ENCODE assay signal across 24 cellular contexts in the genomic region with DNA sequence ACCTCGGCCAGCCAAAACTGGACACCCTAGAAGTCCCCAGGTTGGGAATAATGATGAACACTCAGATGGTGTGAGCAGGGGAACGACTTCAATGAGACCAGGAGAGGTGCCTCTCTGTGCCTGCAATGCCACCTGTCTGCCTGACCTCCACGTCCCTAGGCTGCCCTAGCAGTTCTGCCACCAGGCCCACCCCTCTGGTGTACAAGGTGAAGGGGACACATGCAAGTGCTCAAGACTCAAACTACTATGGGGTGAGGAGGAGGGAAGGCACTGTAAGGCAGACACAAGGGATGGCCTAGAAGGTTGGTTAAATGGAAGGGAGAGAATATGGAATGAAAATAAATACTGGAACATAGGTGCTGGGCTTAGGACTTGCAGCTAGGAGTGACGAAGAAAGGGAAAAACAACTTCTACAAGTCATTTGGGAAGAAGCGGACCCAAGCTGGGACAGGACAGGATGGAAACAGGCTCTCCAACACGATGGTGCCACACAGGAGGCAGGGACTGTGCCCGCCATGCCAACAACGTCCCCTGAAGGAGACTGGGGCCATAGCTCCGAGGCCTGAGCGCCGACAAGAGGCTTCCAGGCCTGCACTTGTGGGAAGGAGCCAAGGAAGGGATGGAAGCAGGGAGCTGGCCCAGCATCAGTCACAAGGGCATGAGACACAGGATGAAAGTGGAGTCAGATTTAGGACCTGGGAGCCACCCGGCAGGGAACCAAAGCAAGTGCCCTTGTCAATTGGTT. TPM values are rescaled to one million over a fixed set of nuclear protein-coding genes. Genes with fewer than 3 reads are reported as not detected.
DNase-seq lines count a peak whose midpoint lies in the region; ATAC-seq, FAIRE-seq and TF ChIP-seq lines count a peak whose summit lies in the region.
"Had no signal": no experiment of that assay in that cellular context is flagged by ENCODE, and none has a peak within 500 bp of the region (broad histone marks: within the 10 kb centered on the region; RNA-seq: fewer than 3 reads in every experiment).

No MANE protein-coding gene starts in this region.

- peaks cover 0 to 3% of the 10 kb centered on the region in 2 experiments; a peak in 1 of 4 replicates for H3K79me1 ChIP-seq in IMR-90 (ENCODE audit: low read depth in 1 of 2, low read length in 2 of 2)

- no peaks in the 10 kb centered on the region for H3K4me1 Mint-ChIP-seq in brain
- H3K4me1 Mint-ChIP-seq: IgD-negative memory B cell had no signal

- no peak overlapping the region for H3K18ac ChIP-seq in IMR-90 (ENCODE audit: low read depth, low read length)

- no peak for DNase-seq in IMR-90
- DNase-seq in urothelium cell line (ENCODE audit: low spot score) = no peak
- no peak for DNase-seq in NCI-H2227 treated with DMSO at 0.1 percent for 48 hours (lab: John Stamatoyannopoulos, UW)
- DNase-seq: CD4-positive, CD25-positive, alpha-beta regulatory T cell; EL; HCEC 1CT; Karpas-422; MV-4-11; NCI-H1105 treated with DMSO at 0.1 percent for 48 hours; NCI-H2029 treated with DMSO at 0.1 percent for 48 hours; NCI-H345; NCI-H524; NCI-H774; NK-92 treated with Interleukin-12 subunit alpha and Interleukin-12 subunit beta, amount 100 ng/mL, for 24 hours; SHP77 treated with DMSO at 0.1 percent for 48 hours had no signal

- intact Hi-C loops in IMR-90 (cut with micrococcal nuclease) = no loop called here

- H3K9me1 ChIP-seq in IMR-90 (ENCODE audit: insufficient read depth, low read length) = peaks cover 7% of the 10 kb centered on the region; the same call in 1 of the 2 replicates

- no peaks in the 10 kb centered on the region for H3K27me3 ChIP-seq in IMR-90 (ENCODE audit: control insufficient read depth, insufficient read depth, low read length)
- H3K27me3 ChIP-seq in liver (ENCODE audit: control insufficient read depth in 4 of 4, insufficient read depth in 4 of 4, low read length in 3 of 4) = no peaks in the 10 kb centered on the region

- no peak overlapping the region for H2AFZ ChIP-seq in IMR-90 (replicated peaks; ENCODE audit: low read length, poor library complexity)

- no peaks in the 10 kb centered on the region for H3K9me3 ChIP-seq in IMR-90 (ENCODE audit: control insufficient read depth, insufficient read depth, low read length)
- no peaks in the 10 kb centered on the region for H3K9me3 ChIP-seq in liver (ENCODE audit: control insufficient read depth in 4 of 4, low read length in 3 of 4)

- no TSS peak for BruUV-seq in IMR-90 (replicated peaks; lab: Mats Ljungman, UMichigan)

- H2BK120ac ChIP-seq in IMR-90 (ENCODE audit: low read depth, low read length) = no peak overlapping the region

- peak overlapping the region; percentile 60 for H2AK9ac ChIP-seq in IMR-90 (replicated peaks; ENCODE audit: low read depth, low read length, poor library complexity)

- H3K56ac ChIP-seq in IMR-90 (ENCODE audit: extremely low read depth, insufficient read depth, low read length) = no peak overlapping the region

- H4K5ac ChIP-seq in IMR-90 (ENCODE audit: low read depth, low read length) = no peak overlapping the region

- H3K4me3 Mint-ChIP-seq in brain = no peak overlapping the region
- H3K4me3 Mint-ChIP-seq: CD4-positive, CD25-positive, alpha-beta regulatory T cell; IgD-negative memory B cell had no signal

- no peaks in the 10 kb centered on the region for H3K27me3 Mint-ChIP-seq in brain
- H3K27me3 Mint-ChIP-seq: CD4-positive, CD25-positive, alpha-beta regulatory T cell; IgD-negative memory B cell had no signal

- POLR2A ChIA-PET in IMR-90 (lab: Charles Lee; ENCODE audit: unreplicated experiment) = no interaction called here

- in situ Hi-C loops in IMR-90 (cut with MboI; ENCODE audit: low sequenced_read_pairs) = no loop called here

- peak; percentile 82 for FAIRE-seq in urothelium cell line (lab: Jason Lieb, UNC)
- FAIRE-seq: HTR-8/SVneo had no signal

- no peak overlapping the region for H2BK5ac ChIP-seq in IMR-90 (ENCODE audit: low read depth, low read length, poor library complexity, severe bottlenecking)

- peaks cover 56% of the 10 kb centered on the region for H3K36me3 Mint-ChIP-seq in brain

- H4K91ac ChIP-seq in IMR-90 (ENCODE audit: insufficient read depth, low read depth, low read length) = no peak overlapping the region

- dilution Hi-C loops in IMR-90 (cut with HindIII; ENCODE audit: low sequenced_read_pairs, unreplicated experiment) = no loop called here

- WGBS in IMR-90 (ENCODE audit: extremely low coverage in 2 of 2, insufficient read length in 1 of 2), 2 experiments = 97% methylated on average over 8 of the region's 12 CpGs; no CpG with 5 or more reads in 1 of the 2 experiments
- 97% methylated on average over 12 of the region's 12 CpGs for WGBS in liver

- H3K9ac ChIP-seq in IMR-90 (ENCODE audit: low read depth, low read length) (no peak overlapping the region), liver (ENCODE audit: low read depth in 1 of 2, low read length in 2 of 2) (no peak overlapping the region)

- no peak overlapping the region for H3K27ac ChIP-seq in IMR-90 (ENCODE audit: insufficient read depth, low read length)
- H3K27ac ChIP-seq in liver (ENCODE audit: low read depth in 1 of 2, low read length in 2 of 2) = peak overlapping the region; percentile 9 to 53
- H3K27ac ChIP-seq: RWPE1 had no signal

- no peak overlapping the region for H2BK20ac ChIP-seq in IMR-90 (ENCODE audit: low read depth, low read length)

- CTCF ChIA-PET in IMR-90 (lab: Yijun Ruan, JAX) = interaction anchor here (2.1 kb wide), 1 partner anchor 8 kb away, joined by 9 read pairs; no protein-coding TSS in a partner anchor

- no peak overlapping the region for H2BK15ac ChIP-seq in IMR-90 (ENCODE audit: low read depth, low read length)

- H2AK5ac ChIP-seq in IMR-90 (ENCODE audit: low read depth, low read length) = no peak overlapping the region

- 0 out of 2 replicates have a peak, but pooled peaks cover 2% of the 10 kb centered on the region for H3K4me1 ChIP-seq in IMR-90 (ENCODE audit: control insufficient read depth, insufficient read depth, low read length)
- H3K4me1 ChIP-seq in liver (ENCODE audit: control insufficient read depth in 4 of 4, insufficient read depth in 4 of 4, low read length in 3 of 4) = peaks cover 7 to 45% (median 33%) of the 10 kb centered on the region in 4 donors

- H3K14ac ChIP-seq in IMR-90 (replicated peaks; ENCODE audit: low read depth, low read length) = no peak overlapping the region

- H3K4me3 ChIP-seq in IMR-90 (ENCODE audit: insufficient read depth, low read depth, low read length) (no peak overlapping the region), liver (ENCODE audit: low read depth in 1 of 3, low read length in 3 of 3) (no peak overlapping the region)

- H3K36me3 ChIP-seq in IMR-90 (ENCODE audit: control insufficient read depth, insufficient read depth, low read length) = peaks cover 51% of the 10 kb centered on the region
- H3K36me3 ChIP-seq in liver (ENCODE audit: control insufficient read depth in 4 of 4, insufficient read depth in 3 of 4, low read depth in 1 of 4, low read length in 3 of 4) = peaks cover 4 to 35% (median 17%) of the 10 kb centered on the region in 4 donors

- TF ChIP-seq RAD21 in IMR-90 (IDR thresholded peaks at IDR 0.05; ENCODE audit: low read length) = no peak
- no peak for TF ChIP-seq RAD21 in liver (IDR thresholded peaks at IDR 0.05)

- H3K23ac ChIP-seq in IMR-90 (ENCODE audit: low read depth, low read length) = no peak overlapping the region

- TF ChIP-seq CTCF in IMR-90 (conservative IDR thresholded peaks at IDR 0.05; ENCODE audit: low read depth, low read length) (no peak), brain (conservative IDR thresholded peaks at IDR 0.05) (no peak), liver (IDR thresholded peaks at IDR 0.05; ENCODE audit: low read depth, low read length, missing input control) (no peak)

- ATAC-seq in IMR-90 (ENCODE audit: low read depth) = no peak
- ATAC-seq in HG03025 (IDR thresholded peaks at IDR 0.05; ENCODE audit: low FRiP score, unreplicated experiment) = no peak
- ATAC-seq in HG03108 (IDR thresholded peaks at IDR 0.05; ENCODE audit: unreplicated experiment) = no peak

- 0 out of 2 replicates have a peak, but pooled peaks cover 3% of the 10 kb centered on the region for H4K20me1 ChIP-seq in IMR-90 (ENCODE audit: insufficient read depth, low read length)

- H4K8ac ChIP-seq in IMR-90 (ENCODE audit: low read depth in 2 of 2, low read length in 2 of 2) = no peak overlapping the region

- H3K4me2 ChIP-seq in IMR-90 (ENCODE audit: low read depth, low read length) = no peak overlapping the region

- H3K27ac Mint-ChIP-seq in brain = peak overlapping the region in 3 of 5 experiments; percentile 6 to 64 (median 7)

- no peak for TF ChIP-seq POLR2A in IMR-90 (IDR thresholded peaks at IDR 0.05; ENCODE audit: low read depth, low read length)

- no peaks in the 10 kb centered on the region for H3K9me3 Mint-ChIP-seq in brain
- H3K9me3 Mint-ChIP-seq: CD4-positive, CD25-positive, alpha-beta regulatory T cell; IgD-negative memory B cell had no signal

- no peak overlapping the region for H3K4ac ChIP-seq in IMR-90 (ENCODE audit: low read depth, low read length)

TF ChIP-seq in IMR-90, 13 proteins besides CTCF, POLR2A, EP300 and RAD21 (continues in another document):
- TF ChIP-seq USF2 (IDR thresholded peaks at IDR 0.05; ENCODE audit: low read depth, low read length) = no peak
- TF ChIP-seq RFX5 (IDR thresholded peaks at IDR 0.05; ENCODE audit: low read depth, low read length) = no peak

TF ChIP-seq in liver, 16 proteins besides CTCF, POLR2A, EP300 and RAD21 (continues in another document):
- TF ChIP-seq FOXA1 (IDR thresholded peaks at IDR 0.05) (no peak), FOXA2 (IDR thresholded peaks at IDR 0.05) (no peak), JUND (IDR thresholded peaks at IDR 0.05) (no peak), SP1 (IDR thresholded peaks at IDR 0.05) (no peak), RXRA (IDR thresholded peaks at IDR 0.05) (no peak), GABPA (IDR thresholded peaks at IDR 0.05 in 1 of 2, conservative IDR thresholded peaks at IDR 0.05 in 1 of 2) (no peak)

RNA-seq across cellular contexts. Expression of gene SERPIND1, which starts 18.5 kb away (rescaled TPM):
- not detected in 2 replicates for total RNA-seq in IMR-90 (2012; rRNA removed)
- 0.06 and 0.12 TPM in 2 replicates for polyA plus RNA-seq in IMR-90 (2012; rRNA removed)
- polyA plus RNA-seq in IMR-90 (2012; cell fraction: cytosol; rRNA removed) = 0.07 and 0.10 TPM in 2 replicates
- polyA plus RNA-seq in IMR-90 (2012; cell fraction: nucleus; rRNA removed; ENCODE audit: low replicate concordance) = 0.05 and 0.07 TPM in 2 replicates
- 1.4 TPM for polyA plus RNA-seq in brain (ENCODE audit: insufficient read depth, low read depth, low replicate concordance)
- 100 to 1,000 TPM; 117 to 176 TPM for total RNA-seq in liver
- 100 to 1,000 TPM; 166 to 173 TPM for polyA plus RNA-seq in liver
- total RNA-seq: CD4-positive, CD25-positive, alpha-beta regulatory T cell; M059J had no signal
- polyA plus RNA-seq: BJ had no signal

Comparison
In these comparisons a context has a peak if more than half of its experiments do, and no peak if none do; other contexts are left out.
1. RNA of gene SERPIND1, which starts 18.5 kb away (polyA plus RNA-seq): 166 to 173 TPM in liver; 1.4 TPM in brain (single experiment) and 0.05 to 0.12 TPM in IMR-90; every median in the first group is over 10 times any median in the second.